ENCODE assay signal across 34 cellular contexts in the genomic region with DNA sequence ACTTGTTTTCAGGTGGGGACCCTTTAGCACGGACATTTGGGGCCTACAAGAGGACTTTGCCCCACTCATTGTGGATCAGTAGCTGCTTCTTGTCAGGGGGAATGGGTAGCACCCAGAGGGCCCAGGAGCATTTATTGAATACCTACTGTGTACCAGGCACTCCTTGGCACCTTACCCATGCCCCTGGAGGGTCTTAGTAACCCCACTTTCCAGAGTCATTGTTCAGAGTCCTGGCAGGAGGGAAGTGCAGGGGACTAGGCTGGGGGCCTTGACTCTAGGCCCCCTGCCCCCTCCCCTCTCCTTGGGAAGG. TPM values are rescaled to one million over a fixed set of nuclear protein-coding genes. Genes with fewer than 3 reads are reported as not detected.
"Had no signal": no experiment of that assay in that cellular context is flagged by ENCODE, and none has a peak within 500 bp of the region (broad histone marks: within the 10 kb centered on the region; RNA-seq: fewer than 3 reads in every experiment).

No MANE protein-coding gene starts in this region.

- H3K27me3 ChIP-seq: ovary, suprapubic skin, testis, tibial artery, upper lobe of right lung, uterus had no signal

- H2AFZ ChIP-seq: parathyroid adenoma had no signal

- H3K36me3 Mint-ChIP-seq: naive thymus-derived CD4-positive, alpha-beta T cell; natural killer cell; stimulated activated memory B cell treated with anti-CD40 and anti-IgM and Interleukin-4, amounts not matched to agents 10 μg/mL and 1 μg/mL and 100 μg/mL, for 72 hours; type B pancreatic cell had no signal

- H3K79me2 ChIP-seq: parathyroid adenoma had no signal

- DNase-seq: naive thymus-derived CD4-positive, alpha-beta T cell; natural killer cell; nephron progenitor cell; occipital lobe; posterior cingulate gyrus; psoas muscle; right cardiac atrium; spleen; stimulated activated CD4-positive, alpha-beta T cell treated with anti-CD3 and anti-CD28 coated beads, Interleukin-12 subunit alpha, Interleukin-12 subunit beta, amount 100 ng/mL, for 4 hours; stimulated activated CD4-positive, alpha-beta T cell treated with anti-CD3 and anti-CD28 coated beads, Interleukin-1b, Interleukin-23, amount 100 ng/mL, for 48 hours; stimulated activated CD4-positive, alpha-beta T cell treated with anti-CD3 and anti-CD28 coated beads, Interleukin-4, amount 100 ng/mL, for 1 hour; stimulated activated CD4-positive, alpha-beta T cell treated with anti-CD3 and anti-CD28 coated beads, Interleukin-4, amount 100 ng/mL, for 4 hours; stimulated activated CD8-positive, alpha-beta memory T cell treated with anti-CD3 and anti-CD28 coated beads, Interleukin-4, amount 100 ng/mL, for 48 hours; stimulated activated naive CD4-positive, alpha-beta T cell; stimulated activated naive CD8-positive, alpha-beta T cell treated with anti-CD3 and anti-CD28 coated beads, Interleukin-15, amount 100 ng/mL, for 72 hours; stimulated activated naive CD8-positive, alpha-beta T cell treated with anti-CD3 and anti-CD28 coated beads, Interleukin-15, Interleukin-2, amounts not matched to agents 100 U/mL and 50 U/mL, for 24 hours; substantia nigra; testis; tibial artery; transverse colon; upper lobe of right lung; uterus had no signal

- H3K27ac Mint-ChIP-seq: naive thymus-derived CD4-positive, alpha-beta T cell; natural killer cell; nephron progenitor cell; progenitor cell of endocrine pancreas; stimulated activated memory B cell treated with anti-CD40 and anti-IgM and Interleukin-4, amounts not matched to agents 10 μg/mL and 1 μg/mL and 100 μg/mL, for 72 hours; stimulated activated naive CD8-positive, alpha-beta T cell treated with anti-CD3 and anti-CD28 coated beads, Interleukin-15, amount 100 ng/mL, for 72 hours; type B pancreatic cell had no signal

- ATAC-seq: naive thymus-derived CD4-positive, alpha-beta T cell; natural killer cell; psoas muscle; right cardiac atrium; sciatic nerve; stimulated activated memory B cell treated with anti-CD40 and anti-IgM and Interleukin-4, amounts not matched to agents 10 μg/mL and 1 μg/mL and 100 μg/mL, for 72 hours; stimulated activated naive CD8-positive, alpha-beta T cell treated with anti-CD3 and anti-CD28 coated beads, Interleukin-15, amount 100 ng/mL, for 72 hours; stimulated activated naive CD8-positive, alpha-beta T cell treated with anti-CD3 and anti-CD28 coated beads, Interleukin-15, Interleukin-2, amounts not matched to agents 100 U/mL and 50 U/mL, for 24 hours; upper lobe of right lung had no signal

- H3K4me3 Mint-ChIP-seq: natural killer cell; nephron progenitor cell; neural crest cell; stimulated activated memory B cell treated with anti-CD40 and anti-IgM and Interleukin-4, amounts not matched to agents 10 μg/mL and 1 μg/mL and 100 μg/mL, for 72 hours; stimulated activated naive CD8-positive, alpha-beta T cell treated with anti-CD3 and anti-CD28 coated beads, Interleukin-15, amount 100 ng/mL, for 72 hours; type B pancreatic cell had no signal

- H3K36me3 ChIP-seq: ovary, spleen, suprapubic skin, tibial artery, transverse colon, upper lobe of right lung, uterus had no signal

- H3K9me3 Mint-ChIP-seq: naive thymus-derived CD4-positive, alpha-beta T cell; natural killer cell; nephron progenitor cell; neural crest cell; stimulated activated memory B cell treated with anti-CD40 and anti-IgM and Interleukin-4, amounts not matched to agents 10 μg/mL and 1 μg/mL and 100 μg/mL, for 72 hours; stimulated activated naive CD8-positive, alpha-beta T cell treated with anti-CD3 and anti-CD28 coated beads, Interleukin-15, amount 100 ng/mL, for 72 hours; type B pancreatic cell had no signal

- H3K9ac ChIP-seq: parathyroid adenoma had no signal

- H3K9me3 ChIP-seq: ovary, psoas muscle, spleen, suprapubic skin, testis, tibial artery, transverse colon, upper lobe of right lung, uterus had no signal

- H3K27ac ChIP-seq: ovary, parathyroid adenoma, psoas muscle, skin epidermis, suprapubic skin, testis, tibial artery, transverse colon, upper lobe of right lung, uterus had no signal

- H3K27me3 Mint-ChIP-seq: type B pancreatic cell had no signal

- H3K4me2 ChIP-seq: smooth muscle cell had no signal

- H3K4me3 ChIP-seq: ovary, psoas muscle, skin epidermis, smooth muscle cell, spleen, suprapubic skin, testis, tibial artery, transverse colon, upper lobe of right lung, uterus had no signal

RNA-seq across cellular contexts. Expression of gene CIBAR2, which starts 21.0 kb away (rescaled TPM):
- total RNA-seq: naive thymus-derived CD4-positive, alpha-beta T cell; natural killer cell; neural crest cell; occipital lobe; renal cortical epithelial cell; right cardiac atrium; sciatic nerve; smooth muscle cell; suprapubic skin; upper lobe of right lung; urinary bladder had no signal
- polyA plus RNA-seq: naive thymus-derived CD4-positive, alpha-beta T cell; psoas muscle; smooth muscle cell; urinary bladder had no signal
